In genomic region chr14:54730156-54730961, GRCh38 we compare ENCODE assay signal across 8 cellular contexts.
DNase-seq lines count a peak whose midpoint lies in the region; ATAC-seq and TF ChIP-seq lines count a peak whose summit lies in the region.

No MANE protein-coding gene starts in this region.

- no peak for TF ChIP-seq CTCF in choroid plexus epithelial cell (conservative IDR thresholded peaks at IDR 0.05; ENCODE audit: low read depth, low read length)
- no peak for TF ChIP-seq CTCF in osteocyte (IDR thresholded peaks at IDR 0.05)

- H3K27ac Mint-ChIP-seq in osteocyte (ENCODE audit: unreplicated experiment): peak overlapping the region; percentile 92

- peaks cover 32% of the 10 kb centered on the region for H3K4me1 Mint-ChIP-seq in osteocyte (ENCODE audit: unreplicated experiment)

- peak; percentile 95 for ATAC-seq in HG02588 (IDR thresholded peaks at IDR 0.05; ENCODE audit: unreplicated experiment)

- no peaks in the 10 kb centered on the region for H3K9me3 Mint-ChIP-seq in osteocyte (ENCODE audit: unreplicated experiment)

- H3K4me3 ChIP-seq in choroid plexus epithelial cell (ENCODE audit: low read depth, low read length): peak overlapping the region; percentile 19

- DNase-seq in DMS53 (lab: John Stamatoyannopoulos, UW) (peak; percentile 53), DMS53 treated with DMSO at 0.1 percent for 48 hours (lab: John Stamatoyannopoulos, UW; ENCODE audit: unreplicated experiment) (no peak), NOMO-1 treated with DMSO at 0.1 percent for 48 hours (lab: John Stamatoyannopoulos, UW; ENCODE audit: unreplicated experiment) (peak; percentile 73), choroid plexus epithelial cell (ENCODE audit: low read depth) (peak; percentile 92), osteocyte (ENCODE audit: extremely low spot score, unreplicated experiment) (peak; percentile 19), SW 1271 (lab: John Stamatoyannopoulos, UW) (no peak), NCI-H748 (lab: John Stamatoyannopoulos, UW; ENCODE audit: unreplicated experiment) (no peak)

- peak overlapping the region; percentile 73 for H3K4me3 Mint-ChIP-seq in osteocyte (ENCODE audit: unreplicated experiment)

- no peaks in the 10 kb centered on the region for H3K36me3 Mint-ChIP-seq in osteocyte (ENCODE audit: unreplicated experiment)

- H3K27me3 Mint-ChIP-seq in osteocyte (ENCODE audit: unreplicated experiment): no peaks in the 10 kb centered on the region

Comparison
In these comparisons a context has a peak if more than half of its experiments do, and no peak if none do; other contexts are left out.
1. DNase-seq: peak in DMS53 (single experiment), NOMO-1 treated with DMSO at 0.1 percent for 48 hours (single experiment), choroid plexus epithelial cell (single experiment) and osteocyte (single experiment); none in DMS53 treated with DMSO at 0.1 percent for 48 hours (single experiment), SW 1271 (0 of 2) and NCI-H748 (single experiment).